In genomic region chr6:160106701-160107100, GRCh38 we compare ENCODE assay signal across 14 cellular contexts. TPM values are rescaled to one million over a fixed set of nuclear protein-coding genes. Genes with fewer than 3 reads are reported as not detected.
"Had no signal": no experiment of that assay in that cellular context is flagged by ENCODE, and none has a peak within 500 bp of the region (broad histone marks: within the 10 kb centered on the region; RNA-seq: fewer than 3 reads in every experiment).

No MANE protein-coding gene starts in this region.

- DNase-seq: activated B cell treated with CpG ODN at 0.5 μM for 24 hours; activated CD4-positive, alpha-beta T cell treated with anti-CD3 and anti-CD28 coated beads, Interleukin-2, amount 10 ng/mL, durations not matched to agents 7 days and 5 days; activated T-cell treated with anti-CD3 and anti-CD28 coated beads, Interleukin-2, amount 50 U/mL, for 1 hour; adrenal gland; colonic mucosa; foreskin melanocyte; left cardiac atrium; midbrain; stimulated activated CD4-positive, alpha-beta T cell treated with anti-CD3 and anti-CD28 coated beads, Interleukin-2, amount 100 ng/mL, for 48 hours; stimulated activated naive B cell treated with anti-CD40 and anti-IgM and Interleukin-4, amounts not matched to agents 10 μg/mL and 1 μg/mL and 100 μg/mL, for 72 hours; thyroid gland; uterus had no signal

- H3K27ac Mint-ChIP-seq: activated B cell treated with CpG ODN at 0.5 μM for 24 hours; activated CD4-positive, alpha-beta T cell treated with anti-CD3 and anti-CD28 coated beads, Interleukin-2, amount 10 ng/mL, durations not matched to agents 7 days and 5 days; stimulated activated naive B cell treated with anti-CD40 and anti-IgM and Interleukin-4, amounts not matched to agents 10 μg/mL and 1 μg/mL and 100 μg/mL, for 72 hours had no signal

- H3K4me1 ChIP-seq: adrenal gland, colonic mucosa, thyroid gland, uterus had no signal

- H3K27ac ChIP-seq: adrenal gland, colonic mucosa, thyroid gland, uterus had no signal

- H3K36me3 ChIP-seq: uterus had no signal

- H3K4me3 ChIP-seq: adrenal gland, colonic mucosa, thyroid gland, uterus had no signal

- H3K27me3 ChIP-seq: adrenal gland, colonic mucosa, thyroid gland, uterus had no signal

- H3K4me3 Mint-ChIP-seq: activated B cell treated with CpG ODN at 0.5 μM for 24 hours; activated CD4-positive, alpha-beta T cell treated with anti-CD3 and anti-CD28 coated beads, Interleukin-2, amount 10 ng/mL, durations not matched to agents 7 days and 5 days; stimulated activated naive B cell treated with anti-CD40 and anti-IgM and Interleukin-4, amounts not matched to agents 10 μg/mL and 1 μg/mL and 100 μg/mL, for 72 hours had no signal

- ATAC-seq: left cardiac atrium; stimulated activated naive B cell treated with anti-CD40 and anti-IgM and Interleukin-4, amounts not matched to agents 10 μg/mL and 1 μg/mL and 100 μg/mL, for 72 hours had no signal

- H3K9me3 Mint-ChIP-seq: activated B cell treated with CpG ODN at 0.5 μM for 24 hours; activated CD4-positive, alpha-beta T cell treated with anti-CD3 and anti-CD28 coated beads, Interleukin-2, amount 10 ng/mL, durations not matched to agents 7 days and 5 days; stimulated activated naive B cell treated with anti-CD40 and anti-IgM and Interleukin-4, amounts not matched to agents 10 μg/mL and 1 μg/mL and 100 μg/mL, for 72 hours had no signal

- H3K27me3 Mint-ChIP-seq: activated B cell treated with CpG ODN at 0.5 μM for 24 hours; activated CD4-positive, alpha-beta T cell treated with anti-CD3 and anti-CD28 coated beads, Interleukin-2, amount 10 ng/mL, durations not matched to agents 7 days and 5 days; stimulated activated naive B cell treated with anti-CD40 and anti-IgM and Interleukin-4, amounts not matched to agents 10 μg/mL and 1 μg/mL and 100 μg/mL, for 72 hours had no signal

- H3K9me3 ChIP-seq: adrenal gland, colonic mucosa, thyroid gland, uterus had no signal

- H3K4me1 Mint-ChIP-seq: activated B cell treated with CpG ODN at 0.5 μM for 24 hours; stimulated activated naive B cell treated with anti-CD40 and anti-IgM and Interleukin-4, amounts not matched to agents 10 μg/mL and 1 μg/mL and 100 μg/mL, for 72 hours had no signal

RNA-seq across cellular contexts. Expression of gene SLC22A1, which starts 14.9 kb away (rescaled TPM):
- total RNA-seq: cardiac septum, lung microvascular endothelial cell had no signal
